ENCODE assay signal across 1 cellular context in the genomic region with DNA sequence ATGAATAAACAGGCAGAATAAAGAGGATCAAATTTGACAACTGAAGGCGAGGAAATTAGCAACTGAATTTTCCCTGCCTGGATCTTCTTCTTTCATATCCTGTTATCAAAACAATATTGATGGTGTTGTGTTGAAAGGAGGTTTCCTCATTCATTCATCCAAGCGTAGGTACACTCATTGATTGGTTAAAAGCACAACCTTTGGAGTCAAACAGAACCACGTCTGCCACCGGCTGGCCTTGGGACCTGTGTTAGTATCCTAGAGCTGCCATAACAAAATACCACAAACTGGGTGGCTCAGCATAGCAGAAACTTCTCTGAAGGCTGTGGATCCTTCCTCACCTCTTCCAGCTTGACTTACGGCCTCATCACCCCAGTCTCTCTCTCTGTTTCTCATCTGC.
A peak's percentile ranks its signal among the peaks of the same experiment; 100 is the strongest.
TF ChIP-seq lines count a peak whose summit lies in the region.

No MANE protein-coding gene starts in this region.

TF ChIP-seq in HepG2, 621 proteins besides CTCF, POLR2A, EP300 and RAD21 (continued from another document and continues in another):
- TF ChIP-seq, protein P1, sequence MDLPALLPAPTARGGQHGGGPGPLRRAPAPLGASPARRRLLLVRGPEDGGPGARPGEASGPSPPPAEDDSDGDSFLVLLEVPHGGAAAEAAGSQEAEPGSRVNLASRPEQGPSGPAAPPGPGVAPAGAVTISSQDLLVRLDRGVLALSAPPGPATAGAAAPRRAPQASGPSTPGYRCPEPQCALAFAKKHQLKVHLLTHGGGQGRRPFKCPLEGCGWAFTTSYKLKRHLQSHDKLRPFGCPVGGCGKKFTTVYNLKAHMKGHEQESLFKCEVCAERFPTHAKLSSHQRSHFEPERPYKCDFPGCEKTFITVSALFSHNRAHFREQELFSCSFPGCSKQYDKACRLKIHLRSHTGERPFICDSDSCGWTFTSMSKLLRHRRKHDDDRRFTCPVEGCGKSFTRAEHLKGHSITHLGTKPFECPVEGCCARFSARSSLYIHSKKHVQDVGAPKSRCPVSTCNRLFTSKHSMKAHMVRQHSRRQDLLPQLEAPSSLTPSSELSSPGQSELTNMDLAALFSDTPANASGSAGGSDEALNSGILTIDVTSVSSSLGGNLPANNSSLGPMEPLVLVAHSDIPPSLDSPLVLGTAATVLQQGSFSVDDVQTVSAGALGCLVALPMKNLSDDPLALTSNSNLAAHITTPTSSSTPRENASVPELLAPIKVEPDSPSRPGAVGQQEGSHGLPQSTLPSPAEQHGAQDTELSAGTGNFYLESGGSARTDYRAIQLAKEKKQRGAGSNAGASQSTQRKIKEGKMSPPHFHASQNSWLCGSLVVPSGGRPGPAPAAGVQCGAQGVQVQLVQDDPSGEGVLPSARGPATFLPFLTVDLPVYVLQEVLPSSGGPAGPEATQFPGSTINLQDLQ (CRISPR knock-in tag; IDR thresholded peaks at IDR 0.05), result no peak
- TF ChIP-seq, protein P2, sequence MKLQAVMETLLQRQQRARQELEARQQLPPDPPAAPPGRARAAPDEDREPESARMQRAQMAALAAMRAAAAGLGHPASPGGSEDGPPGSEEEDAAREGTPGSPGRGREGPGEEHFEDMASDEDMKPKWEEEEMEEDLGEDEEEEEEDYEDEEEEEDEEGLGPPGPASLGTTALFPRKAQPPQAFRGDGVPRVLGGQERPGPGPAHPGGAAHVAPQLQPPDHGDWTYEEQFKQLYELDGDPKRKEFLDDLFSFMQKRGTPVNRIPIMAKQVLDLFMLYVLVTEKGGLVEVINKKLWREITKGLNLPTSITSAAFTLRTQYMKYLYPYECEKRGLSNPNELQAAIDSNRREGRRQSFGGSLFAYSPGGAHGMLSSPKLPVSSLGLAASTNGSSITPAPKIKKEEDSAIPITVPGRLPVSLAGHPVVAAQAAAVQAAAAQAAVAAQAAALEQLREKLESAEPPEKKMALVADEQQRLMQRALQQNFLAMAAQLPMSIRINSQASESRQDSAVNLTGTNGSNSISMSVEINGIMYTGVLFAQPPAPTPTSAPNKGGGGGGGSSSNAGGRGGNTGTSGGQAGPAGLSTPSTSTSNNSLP (IDR thresholded peaks at IDR 0.05; ENCODE audit: low read depth, low read length), result peak; percentile 82
- peak; percentile 48 for TF ChIP-seq SALL1 (CRISPR knock-in tag; IDR thresholded peaks at IDR 0.05)
- no peak for TF ChIP-seq SMAD1 (CRISPR knock-in tag; IDR thresholded peaks at IDR 0.05; ENCODE audit: borderline replicate concordance, low read depth)
- peak; percentile 22; the same call in 1 of the 2 replicates for TF ChIP-seq FOXA3 (CRISPR knock-in tag; IDR thresholded peaks at IDR 0.05)
- TF ChIP-seq SMC3 (IDR thresholded peaks at IDR 0.05; ENCODE audit: low read length), result no peak
- TF ChIP-seq, protein P3, sequence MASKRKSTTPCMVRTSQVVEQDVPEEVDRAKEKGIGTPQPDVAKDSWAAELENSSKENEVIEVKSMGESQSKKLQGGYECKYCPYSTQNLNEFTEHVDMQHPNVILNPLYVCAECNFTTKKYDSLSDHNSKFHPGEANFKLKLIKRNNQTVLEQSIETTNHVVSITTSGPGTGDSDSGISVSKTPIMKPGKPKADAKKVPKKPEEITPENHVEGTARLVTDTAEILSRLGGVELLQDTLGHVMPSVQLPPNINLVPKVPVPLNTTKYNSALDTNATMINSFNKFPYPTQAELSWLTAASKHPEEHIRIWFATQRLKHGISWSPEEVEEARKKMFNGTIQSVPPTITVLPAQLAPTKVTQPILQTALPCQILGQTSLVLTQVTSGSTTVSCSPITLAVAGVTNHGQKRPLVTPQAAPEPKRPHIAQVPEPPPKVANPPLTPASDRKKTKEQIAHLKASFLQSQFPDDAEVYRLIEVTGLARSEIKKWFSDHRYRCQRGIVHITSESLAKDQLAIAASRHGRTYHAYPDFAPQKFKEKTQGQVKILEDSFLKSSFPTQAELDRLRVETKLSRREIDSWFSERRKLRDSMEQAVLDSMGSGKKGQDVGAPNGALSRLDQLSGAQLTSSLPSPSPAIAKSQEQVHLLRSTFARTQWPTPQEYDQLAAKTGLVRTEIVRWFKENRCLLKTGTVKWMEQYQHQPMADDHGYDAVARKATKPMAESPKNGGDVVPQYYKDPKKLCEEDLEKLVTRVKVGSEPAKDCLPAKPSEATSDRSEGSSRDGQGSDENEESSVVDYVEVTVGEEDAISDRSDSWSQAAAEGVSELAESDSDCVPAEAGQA (IDR thresholded peaks at IDR 0.05; ENCODE audit: low read depth), result no peak
- TF ChIP-seq, protein P3 (CRISPR knock-in tag; IDR thresholded peaks at IDR 0.05; ENCODE audit: borderline replicate concordance), result no peak
- peak; percentile 58; the same call in 1 of the 2 replicates for TF ChIP-seq HNF4G (IDR thresholded peaks at IDR 0.05; ENCODE audit: borderline replicate concordance, low read depth, low read length)
- TF ChIP-seq HNF4G (CRISPR knock-in tag; IDR thresholded peaks at IDR 0.05; ENCODE audit: borderline replicate concordance, low read depth), result no peak
- TF ChIP-seq ZNF12 (CRISPR knock-in tag; IDR thresholded peaks at IDR 0.05), result peak; percentile 98
- TF ChIP-seq NR2F1 (CRISPR knock-in tag; IDR thresholded peaks at IDR 0.05), result no peak
- TF ChIP-seq RARA (CRISPR knock-in tag; IDR thresholded peaks at IDR 0.05), result no peak
- 0 out of 2 replicates have a peak, but pooled peaks have one; percentile 28 for TF ChIP-seq TBX2 (CRISPR knock-in tag; IDR thresholded peaks at IDR 0.05; ENCODE audit: borderline replicate concordance)
- TF ChIP-seq, protein P4, sequence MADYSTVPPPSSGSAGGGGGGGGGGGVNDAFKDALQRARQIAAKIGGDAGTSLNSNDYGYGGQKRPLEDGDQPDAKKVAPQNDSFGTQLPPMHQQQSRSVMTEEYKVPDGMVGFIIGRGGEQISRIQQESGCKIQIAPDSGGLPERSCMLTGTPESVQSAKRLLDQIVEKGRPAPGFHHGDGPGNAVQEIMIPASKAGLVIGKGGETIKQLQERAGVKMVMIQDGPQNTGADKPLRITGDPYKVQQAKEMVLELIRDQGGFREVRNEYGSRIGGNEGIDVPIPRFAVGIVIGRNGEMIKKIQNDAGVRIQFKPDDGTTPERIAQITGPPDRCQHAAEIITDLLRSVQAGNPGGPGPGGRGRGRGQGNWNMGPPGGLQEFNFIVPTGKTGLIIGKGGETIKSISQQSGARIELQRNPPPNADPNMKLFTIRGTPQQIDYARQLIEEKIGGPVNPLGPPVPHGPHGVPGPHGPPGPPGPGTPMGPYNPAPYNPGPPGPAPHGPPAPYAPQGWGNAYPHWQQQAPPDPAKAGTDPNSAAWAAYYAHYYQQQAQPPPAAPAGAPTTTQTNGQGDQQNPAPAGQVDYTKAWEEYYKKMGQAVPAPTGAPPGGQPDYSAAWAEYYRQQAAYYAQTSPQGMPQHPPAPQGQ (CRISPR knock-in tag; IDR thresholded peaks at IDR 0.05; ENCODE audit: borderline replicate concordance), result no peak
- TF ChIP-seq ONECUT2 (CRISPR knock-in tag; IDR thresholded peaks at IDR 0.05), result peak; percentile 70
- no peak for TF ChIP-seq ZBTB21 (CRISPR knock-in tag; IDR thresholded peaks at IDR 0.05)
- TF ChIP-seq ZNF350 (CRISPR knock-in tag; IDR thresholded peaks at IDR 0.05; ENCODE audit: borderline replicate concordance, low read depth), result no peak
- peak; percentile 54 for TF ChIP-seq ZMYM4 (CRISPR knock-in tag; IDR thresholded peaks at IDR 0.05)
- no peak for TF ChIP-seq ZNF879 (CRISPR knock-in tag; IDR thresholded peaks at IDR 0.05)
- no peak for TF ChIP-seq SP1 (IDR thresholded peaks at IDR 0.05)
- no peak for TF ChIP-seq SP1 (CRISPR knock-in tag; IDR thresholded peaks at IDR 0.05)
- TF ChIP-seq ZNF326 (CRISPR knock-in tag; IDR thresholded peaks at IDR 0.05; ENCODE audit: borderline replicate concordance), result no peak
- TF ChIP-seq, protein P5, sequence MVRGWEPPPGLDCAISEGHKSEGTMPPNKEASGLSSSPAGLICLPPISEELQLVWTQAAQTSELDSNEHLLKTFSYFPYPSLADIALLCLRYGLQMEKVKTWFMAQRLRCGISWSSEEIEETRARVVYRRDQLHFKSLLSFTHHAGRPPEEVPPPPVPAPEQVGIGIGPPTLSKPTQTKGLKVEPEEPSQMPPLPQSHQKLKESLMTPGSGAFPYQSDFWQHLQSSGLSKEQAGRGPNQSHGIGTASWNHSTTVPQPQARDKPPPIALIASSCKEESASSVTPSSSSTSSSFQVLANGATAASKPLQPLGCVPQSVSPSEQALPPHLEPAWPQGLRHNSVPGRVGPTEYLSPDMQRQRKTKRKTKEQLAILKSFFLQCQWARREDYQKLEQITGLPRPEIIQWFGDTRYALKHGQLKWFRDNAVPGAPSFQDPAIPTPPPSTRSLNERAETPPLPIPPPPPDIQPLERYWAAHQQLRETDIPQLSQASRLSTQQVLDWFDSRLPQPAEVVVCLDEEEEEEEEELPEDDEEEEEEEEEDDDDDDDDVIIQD (CRISPR knock-in tag; IDR thresholded peaks at IDR 0.05; ENCODE audit: low read depth), result peak; percentile 29; the same call in 1 of the 2 replicates
- TF ChIP-seq NR2F2 (IDR thresholded peaks at IDR 0.05; ENCODE audit: borderline replicate concordance, low read depth), result no peak
- 0 out of 2 replicates have a peak, but pooled peaks have one; percentile 29 for TF ChIP-seq ELF3 (CRISPR knock-in tag; IDR thresholded peaks at IDR 0.05)
- peak; percentile 62 for TF ChIP-seq POGZ (CRISPR knock-in tag; IDR thresholded peaks at IDR 0.05)
- TF ChIP-seq, protein P6, sequence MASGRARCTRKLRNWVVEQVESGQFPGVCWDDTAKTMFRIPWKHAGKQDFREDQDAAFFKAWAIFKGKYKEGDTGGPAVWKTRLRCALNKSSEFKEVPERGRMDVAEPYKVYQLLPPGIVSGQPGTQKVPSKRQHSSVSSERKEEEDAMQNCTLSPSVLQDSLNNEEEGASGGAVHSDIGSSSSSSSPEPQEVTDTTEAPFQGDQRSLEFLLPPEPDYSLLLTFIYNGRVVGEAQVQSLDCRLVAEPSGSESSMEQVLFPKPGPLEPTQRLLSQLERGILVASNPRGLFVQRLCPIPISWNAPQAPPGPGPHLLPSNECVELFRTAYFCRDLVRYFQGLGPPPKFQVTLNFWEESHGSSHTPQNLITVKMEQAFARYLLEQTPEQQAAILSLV (CRISPR knock-in tag; IDR thresholded peaks at IDR 0.05; ENCODE audit: borderline replicate concordance), result no peak
- TF ChIP-seq KAT2B (IDR thresholded peaks at IDR 0.05; ENCODE audit: borderline replicate concordance, low read depth, low read length), result peak; percentile 75
- TF ChIP-seq HNRNPL (IDR thresholded peaks at IDR 0.05; ENCODE audit: low read depth, low read length), result no peak
- TF ChIP-seq SOX6 (IDR thresholded peaks at IDR 0.05), result no peak
- TF ChIP-seq SOX6 (CRISPR knock-in tag; IDR thresholded peaks at IDR 0.05), result peak; percentile 31; the same call in 1 of the 2 replicates
- TF ChIP-seq GATAD2A (CRISPR knock-in tag; IDR thresholded peaks at IDR 0.05), result peak; percentile 19; the same call in 1 of the 2 replicates
- no peak for TF ChIP-seq MEIS1 (CRISPR knock-in tag; IDR thresholded peaks at IDR 0.05; ENCODE audit: borderline replicate concordance)
- TF ChIP-seq MED1 (CRISPR knock-in tag; IDR thresholded peaks at IDR 0.05), result 0 out of 2 replicates have a peak, but pooled peaks have one; percentile 17
- no peak for TF ChIP-seq JARID2 (CRISPR knock-in tag; IDR thresholded peaks at IDR 0.05; ENCODE audit: insufficient replicate concordance)
- TF ChIP-seq, protein P7, sequence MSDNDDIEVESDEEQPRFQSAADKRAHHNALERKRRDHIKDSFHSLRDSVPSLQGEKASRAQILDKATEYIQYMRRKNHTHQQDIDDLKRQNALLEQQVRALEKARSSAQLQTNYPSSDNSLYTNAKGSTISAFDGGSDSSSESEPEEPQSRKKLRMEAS (IDR thresholded peaks at IDR 0.05), result no peak
- peak; percentile 30; the same call in 1 of the 2 replicates for TF ChIP-seq CREM (IDR thresholded peaks at IDR 0.05)
- TF ChIP-seq CREM (CRISPR knock-in tag; IDR thresholded peaks at IDR 0.05), result no peak
- TF ChIP-seq ESRRA (CRISPR knock-in tag; IDR thresholded peaks at IDR 0.05; ENCODE audit: low read depth), result no peak
- TF ChIP-seq TBX3 (IDR thresholded peaks at IDR 0.05; ENCODE audit: borderline replicate concordance), result 0 out of 2 replicates have a peak, but pooled peaks have one; percentile 23
- 0 out of 2 replicates have a peak, but pooled peaks have one; percentile 17 for TF ChIP-seq SAP130 (CRISPR knock-in tag; IDR thresholded peaks at IDR 0.05; ENCODE audit: low read depth)
- peak; percentile 10; the same call in 1 of the 2 replicates for TF ChIP-seq FOXK1 (CRISPR knock-in tag; IDR thresholded peaks at IDR 0.05; ENCODE audit: borderline replicate concordance, low read depth)
- TF ChIP-seq ZKSCAN8 (CRISPR knock-in tag; IDR thresholded peaks at IDR 0.05; ENCODE audit: borderline replicate concordance), result no peak
- TF ChIP-seq, protein P8, sequence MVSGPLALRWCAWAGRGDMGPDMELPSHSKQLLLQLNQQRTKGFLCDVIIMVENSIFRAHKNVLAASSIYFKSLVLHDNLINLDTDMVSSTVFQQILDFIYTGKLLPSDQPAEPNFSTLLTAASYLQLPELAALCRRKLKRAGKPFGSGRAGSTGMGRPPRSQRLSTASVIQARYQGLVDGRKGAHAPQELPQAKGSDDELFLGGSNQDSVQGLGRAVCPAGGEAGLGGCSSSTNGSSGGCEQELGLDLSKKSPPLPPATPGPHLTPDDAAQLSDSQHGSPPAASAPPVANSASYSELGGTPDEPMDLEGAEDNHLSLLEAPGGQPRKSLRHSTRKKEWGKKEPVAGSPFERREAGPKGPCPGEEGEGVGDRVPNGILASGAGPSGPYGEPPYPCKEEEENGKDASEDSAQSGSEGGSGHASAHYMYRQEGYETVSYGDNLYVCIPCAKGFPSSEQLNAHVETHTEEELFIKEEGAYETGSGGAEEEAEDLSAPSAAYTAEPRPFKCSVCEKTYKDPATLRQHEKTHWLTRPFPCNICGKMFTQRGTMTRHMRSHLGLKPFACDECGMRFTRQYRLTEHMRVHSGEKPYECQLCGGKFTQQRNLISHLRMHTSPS (CRISPR knock-in tag; IDR thresholded peaks at IDR 0.05; ENCODE audit: low read depth), result no peak
- TF ChIP-seq ZMYM3 (CRISPR knock-in tag; IDR thresholded peaks at IDR 0.05), result peak; percentile 52; the same call in 1 of the 2 replicates
- 0 out of 2 replicates have a peak, but pooled peaks have one; percentile 27 for TF ChIP-seq BCL6 (CRISPR knock-in tag; IDR thresholded peaks at IDR 0.05)
- no peak for TF ChIP-seq ZNF282 (IDR thresholded peaks at IDR 0.05; ENCODE audit: partially characterized antibody)
- peak; percentile 50; the same call in 1 of the 2 replicates for TF ChIP-seq ZNF644 (CRISPR knock-in tag; IDR thresholded peaks at IDR 0.05; ENCODE audit: low read depth)
- TF ChIP-seq PCBP2 (optimal IDR thresholded peaks at IDR 0.05; ENCODE audit: low read depth, low read length, poor library complexity, severe bottlenecking), result no peak
